9 cellular contexts compared by ENCODE assay signal in the genomic region with DNA sequence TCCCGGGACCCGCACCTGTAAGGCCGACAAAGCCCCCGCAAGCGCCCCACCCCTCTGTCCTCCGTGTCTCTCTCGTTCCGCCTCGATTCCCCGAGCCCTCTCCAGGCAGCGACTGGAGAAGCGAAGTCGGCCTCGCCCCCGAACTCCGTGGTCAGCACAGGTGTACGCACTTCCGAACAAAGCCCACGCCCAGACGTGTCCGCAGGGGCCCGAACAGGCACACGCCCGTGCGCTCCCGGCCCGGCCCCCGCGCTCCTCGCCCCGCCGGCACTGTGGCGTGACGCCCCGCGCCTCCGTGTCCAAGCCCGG. TPM values are rescaled to one million over a fixed set of nuclear protein-coding genes. Genes with fewer than 3 reads are reported as not detected.
A peak's percentile ranks its signal among the peaks of the same experiment; 100 is the strongest.
DNase-seq lines count a peak whose midpoint lies in the region; ATAC-seq, FAIRE-seq and TF ChIP-seq lines count a peak whose summit lies in the region.
"Had no signal": no experiment of that assay in that cellular context is flagged by ENCODE, and none has a peak within 500 bp of the region (broad histone marks: within the 10 kb centered on the region; RNA-seq: fewer than 3 reads in every experiment).

No MANE protein-coding gene starts in this region.

- H3K27me3 Mint-ChIP-seq in natural killer cell treated with Interleukin-12 subunit alpha and Interleukin-12 subunit beta and Interleukin-15 and Interleukin-18, amount 100 ng/mL, for 72 hours = peaks cover 49 to 78% of the 10 kb centered on the region in 2 donors
- H3K27me3 Mint-ChIP-seq in natural killer cell (ENCODE audit: low read depth in 2 of 2) (peaks cover 42 to 74% of the 10 kb centered on the region in 2 donors), progenitor cell of endocrine pancreas (peaks cover 30% of the 10 kb centered on the region)

- peaks cover 2 to 6% of the 10 kb centered on the region in 2 donors for H3K4me1 Mint-ChIP-seq in natural killer cell treated with Interleukin-12 subunit alpha and Interleukin-12 subunit beta and Interleukin-15 and Interleukin-18, amount 100 ng/mL, for 72 hours (ENCODE audit: low read depth in 2 of 2)
- H3K4me1 Mint-ChIP-seq in natural killer cell (peaks cover 3 to 4% of the 10 kb centered on the region in 2 donors), progenitor cell of endocrine pancreas (ENCODE audit: low read depth) (peaks cover 6% of the 10 kb centered on the region)

- DNase-seq in natural killer cell treated with Interleukin-12 subunit alpha and Interleukin-12 subunit beta and Interleukin-15 and Interleukin-18, amount 100 ng/mL, for 72 hours (ENCODE audit: low spot score) = no peak
- DNase-seq in natural killer cell = no peak
- peak; percentile 38 for DNase-seq in SK-N-DZ (ENCODE audit: low spot score)
- DNase-seq in fibroblast of the aortic adventitia (ENCODE audit: low read depth) = no peak
- DNase-seq in progenitor cell of endocrine pancreas (ENCODE audit: low spot score, unreplicated experiment) = peak; percentile 24
- DNase-seq in H4 (ENCODE audit: low spot score) = no peak
- DNase-seq in omental fat pad (ENCODE audit: low spot score) = no peak
- DNase-seq in urothelium cell line (ENCODE audit: low spot score) = no peak

- no peaks in the 10 kb centered on the region for H3K9me3 Mint-ChIP-seq in natural killer cell treated with Interleukin-12 subunit alpha and Interleukin-12 subunit beta and Interleukin-15 and Interleukin-18, amount 100 ng/mL, for 72 hours
- H3K9me3 Mint-ChIP-seq in natural killer cell = no peaks in the 10 kb centered on the region
- H3K9me3 Mint-ChIP-seq in progenitor cell of endocrine pancreas (ENCODE audit: low read depth) = no peaks in the 10 kb centered on the region

- H3K4me3 ChIP-seq in fibroblast of the aortic adventitia (ENCODE audit: low read depth, low read length) = peak overlapping the region; percentile 74

- intact Hi-C loops in natural killer cell (cut with micrococcal nuclease) = no loop called here

- FAIRE-seq in urothelium cell line (lab: Jason Lieb, UNC) = no peak
- FAIRE-seq: GM18507 had no signal

- ATAC-seq in natural killer cell treated with Interleukin-12 subunit alpha and Interleukin-12 subunit beta and Interleukin-15 and Interleukin-18, amount 100 ng/mL, for 72 hours = peak; percentile 16 to 25
- ATAC-seq in natural killer cell (no peak), omental fat pad (ENCODE audit: low FRiP score) (no peak)

- H3K4me3 Mint-ChIP-seq in natural killer cell treated with Interleukin-12 subunit alpha and Interleukin-12 subunit beta and Interleukin-15 and Interleukin-18, amount 100 ng/mL, for 72 hours = no peak overlapping the region
- H3K4me3 Mint-ChIP-seq in natural killer cell = no peak overlapping the region
- H3K4me3 Mint-ChIP-seq in progenitor cell of endocrine pancreas (ENCODE audit: low read depth) = peak overlapping the region; percentile 94

- TF ChIP-seq CTCF in natural killer cell (IDR thresholded peaks at IDR 0.05) (no peak), fibroblast of the aortic adventitia (IDR thresholded peaks at IDR 0.05; ENCODE audit: insufficient read depth, low read length) (no peak), progenitor cell of endocrine pancreas (IDR thresholded peaks at IDR 0.05; ENCODE audit: unreplicated experiment) (no peak), omental fat pad (IDR thresholded peaks at IDR 0.05) (no peak)

- H3K27ac Mint-ChIP-seq in natural killer cell treated with Interleukin-12 subunit alpha and Interleukin-12 subunit beta and Interleukin-15 and Interleukin-18, amount 100 ng/mL, for 72 hours = no peak overlapping the region
- H3K27ac Mint-ChIP-seq in natural killer cell (no peak overlapping the region), progenitor cell of endocrine pancreas (no peak overlapping the region)

- peaks cover 11% of the 10 kb centered on the region for H3K36me3 Mint-ChIP-seq in natural killer cell treated with Interleukin-12 subunit alpha and Interleukin-12 subunit beta and Interleukin-15 and Interleukin-18, amount 100 ng/mL, for 72 hours
- no peaks in the 10 kb centered on the region for H3K36me3 Mint-ChIP-seq in natural killer cell
- H3K36me3 Mint-ChIP-seq in progenitor cell of endocrine pancreas (ENCODE audit: insufficient read depth) = no peaks in the 10 kb centered on the region

RNA-seq across cellular contexts. Expression of gene NRCAM, which starts 0.8 kb away (rescaled TPM):
- not detected for total RNA-seq in natural killer cell treated with Interleukin-12 subunit alpha and Interleukin-12 subunit beta and Interleukin-15 and Interleukin-18, amount 100 ng/mL, for 72 hours
- total RNA-seq in natural killer cell = under 1 TPM; 0.27 to 0.95 (median 0.52) TPM
- 30.6 and 31.6 TPM in 2 replicates for polyA plus RNA-seq in SK-N-DZ (2014; cell fraction: cytosol; rRNA removed)
- polyA plus RNA-seq in SK-N-DZ (2014; cell fraction: nucleus; rRNA removed) = 29.1 and 34.8 TPM in 2 replicates
- 2.3 and 5.4 TPM in 2 replicates for total RNA-seq in fibroblast of the aortic adventitia (ENCODE audit: low replicate concordance)
- total RNA-seq in progenitor cell of endocrine pancreas = 19.2 and 19.9 TPM in 2 replicates
- total RNA-seq in H4 (2014; rRNA removed; shearing (Covaris generic)) = 2.4 and 2.5 TPM in 2 replicates
- 1 to 10 TPM; 1.9 to 6.5 (median 4.6) TPM for total RNA-seq in omental fat pad

Comparison
In these comparisons a context has a peak if more than half of its experiments do, and no peak if none do; other contexts are left out.
1. ATAC-seq: peak in natural killer cell treated with Interleukin-12 subunit alpha and Interleukin-12 subunit beta and Interleukin-15 and Interleukin-18, amount 100 ng/mL, for 72 hours (2 of 2); none in natural killer cell (0 of 3) and omental fat pad (single experiment).
2. DNase-seq: peak in SK-N-DZ (single experiment) and progenitor cell of endocrine pancreas (single experiment); none in natural killer cell treated with Interleukin-12 subunit alpha and Interleukin-12 subunit beta and Interleukin-15 and Interleukin-18, amount 100 ng/mL, for 72 hours (single experiment), natural killer cell (single experiment), fibroblast of the aortic adventitia (single experiment), H4 (single experiment), omental fat pad (single experiment) and urothelium cell line (single experiment).